In the genomic region with DNA sequence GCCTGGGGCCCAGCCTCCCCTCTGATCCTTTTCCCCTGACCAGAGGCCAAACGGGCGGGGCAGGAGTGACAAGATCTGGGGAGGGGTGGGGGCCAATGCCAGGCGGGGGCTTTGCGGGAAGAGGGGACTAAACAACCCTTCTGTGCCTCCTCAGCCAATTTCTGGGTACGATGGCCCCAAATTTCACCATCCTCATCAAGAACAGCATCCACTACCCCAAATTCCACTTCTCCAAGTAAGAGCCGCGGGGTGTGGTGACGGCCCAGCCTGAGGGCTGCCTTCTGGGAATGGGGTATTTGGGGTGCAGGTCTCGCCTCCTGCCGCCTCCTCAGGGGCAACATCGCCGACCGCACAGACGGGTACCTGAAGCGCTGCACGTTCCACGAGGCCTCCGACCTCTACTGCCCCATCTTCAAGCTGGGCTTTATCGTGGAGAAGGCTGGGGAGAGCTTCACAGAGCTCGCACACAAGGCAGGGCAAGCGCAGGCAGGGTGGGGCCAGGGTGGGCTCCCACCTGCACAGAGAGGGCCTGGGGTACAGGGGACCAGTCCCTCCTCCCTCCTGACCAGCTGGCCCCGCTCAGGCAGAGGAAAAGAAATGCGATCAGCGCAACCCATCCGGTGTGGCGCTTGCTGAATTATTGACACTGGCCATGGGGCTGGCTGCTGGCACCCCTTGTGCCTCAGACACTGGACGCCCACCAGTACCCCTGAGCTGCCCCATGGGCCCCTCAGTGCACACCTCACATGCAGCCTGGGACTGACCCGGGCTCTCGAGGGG, we compare ENCODE assay signal across 21 cellular contexts. TPM values are rescaled to one million over a fixed set of nuclear protein-coding genes. Genes with fewer than 3 reads are reported as not detected.
DNase-seq lines count a peak whose midpoint lies in the region; ATAC-seq, FAIRE-seq and TF ChIP-seq lines count a peak whose summit lies in the region.
"Had no signal": no experiment of that assay in that cellular context is flagged by ENCODE, and none has a peak within 500 bp of the region (broad histone marks: within the 10 kb centered on the region; RNA-seq: fewer than 3 reads in every experiment).

No MANE protein-coding gene starts in this region.

- no peak overlapping the region for H3K27ac ChIP-seq in Panc1 (ENCODE audit: low read length)
- no peak overlapping the region for H3K27ac ChIP-seq in H1 (ENCODE audit: low read depth, low read length)
- H3K27ac ChIP-seq: BLaER1, SK-N-MC had no signal

- TF ChIP-seq POLR2A in H1 (IDR thresholded peaks at IDR 0.05; ENCODE audit: control extremely low read depth in 1 of 2, low read depth in 2 of 2, low read length in 2 of 2), result peak; percentile 8 to 18; a peak in 1 of 3 replicates

- peaks cover 50% of the 10 kb centered on the region for H3K27me3 ChIP-seq in BE2C
- peaks cover 6% of the 10 kb centered on the region; the same call in 1 of the 2 replicates for H3K27me3 ChIP-seq in Panc1 (ENCODE audit: control insufficient read depth, insufficient read depth, low read length)
- H3K27me3 ChIP-seq in H1 (replicated peaks in 1 of 4; ENCODE audit: control insufficient read depth in 3 of 4, extremely low read depth in 1 of 4, insufficient read depth in 3 of 4, low read length in 3 of 4), result peaks cover 28 to 43% (median 36%) of the 10 kb centered on the region in 4 experiments

- H2AFZ ChIP-seq in H1 (ENCODE audit: low read length), result no peak overlapping the region

- TF ChIP-seq RAD21 in H1 (IDR thresholded peaks at IDR 0.05 in 1 of 2, conservative IDR thresholded peaks at IDR 0.05 in 1 of 2; ENCODE audit: low read depth in 2 of 2, low read length in 2 of 2), result no peak

- in situ Hi-C loops in Panc1 (cut with HindIII; ENCODE audit: low pct_unique_long_range_greater_than_20kb, low sequenced_read_pairs), result no loop called here

- H3K4me3 ChIP-seq in BE2C (ENCODE audit: low read depth, low read length), result no peak overlapping the region
- H3K4me3 ChIP-seq in Panc1 (ENCODE audit: low read depth in 2 of 2, low read length in 2 of 2), result no peak overlapping the region
- no peak overlapping the region for H3K4me3 ChIP-seq in H1 (ENCODE audit: extremely low read depth in 1 of 4, insufficient read depth in 2 of 4, low read depth in 3 of 4, low read length in 4 of 4)
- H3K4me3 ChIP-seq: BLaER1, SK-N-MC had no signal

- H3K9ac ChIP-seq in H1 (replicated peaks in 1 of 4; ENCODE audit: extremely low read depth in 1 of 4, low read depth in 3 of 4, low read length in 3 of 4), result no peak overlapping the region
- H3K9ac ChIP-seq: BLaER1 had no signal

- no peak overlapping the region for H2BK20ac ChIP-seq in H1 (ENCODE audit: low read length)

- no peak overlapping the region for H3K56ac ChIP-seq in H1 (replicated peaks; ENCODE audit: insufficient read length, low read depth, low read length)

- H3K4me2 ChIP-seq in H1 (ENCODE audit: insufficient read depth in 1 of 2, low read depth in 2 of 2, low read length in 2 of 2), result no peak overlapping the region
- H3K4me2 ChIP-seq: BLaER1 had no signal

- DNase-seq in NCI-H748 (lab: John Stamatoyannopoulos, UW; ENCODE audit: unreplicated experiment) (peak; percentile 29), NCI-H748 treated with DMSO at 0.1 percent for 48 hours (lab: John Stamatoyannopoulos, UW) (no peak), BE2C (peak; percentile 14), Panc1 (ENCODE audit: low read depth, low spot score) (no peak), H1 (ENCODE audit: low read depth in 1 of 2, low spot score in 2 of 2) (no peak), iPS-NIHi11 (ENCODE audit: low spot score) (no peak), NCI-H1092 treated with DMSO at 0.1 percent for 48 hours (lab: John Stamatoyannopoulos, UW) (no peak)
- DNase-seq: CD4-positive, alpha-beta memory T cell; HFFc6; Karpas-422; NCI-H1048; T-helper 1 cell had no signal

- POLR2A ChIA-PET in Panc1 (lab: Charles Lee), result no interaction called here
- POLR2A ChIA-PET in H1 (lab: Charles Lee; ENCODE audit: partially characterized antibody), result interaction anchor here (0.9 to 3.4 kb wide), 9 partner anchors 10 to 148 kb away, joined by 3 to 26 read pairs (median 5); a partner anchor contains a TSS

- H4K20me1 ChIP-seq in H1 (replicated peaks in 1 of 2; ENCODE audit: control insufficient read depth in 1 of 2, insufficient read depth in 2 of 2, low read length in 2 of 2), result peaks cover 7 to 14% of the 10 kb centered on the region in 2 experiments

- no peak for TF ChIP-seq EP300 in H1 (IDR thresholded peaks at IDR 0.05; ENCODE audit: borderline replicate concordance in 1 of 2, low read depth in 2 of 2, low read length in 2 of 2)

- H2BK5ac ChIP-seq in H1 (ENCODE audit: low read depth, low read length), result no peak overlapping the region

- H3K79me2 ChIP-seq in H1 (ENCODE audit: control insufficient read depth in 1 of 2, insufficient read depth in 2 of 2, low read length in 2 of 2), result no peaks in the 10 kb centered on the region

- CTCF ChIA-PET in Panc1 (lab: Charles Lee) (no interaction called here), H1 (lab: Charles Lee; ENCODE audit: partially characterized antibody) (interaction anchor here (1.5 to 4.6 kb wide), 3 partner anchors 11 to 19 kb away, joined by 6 to 28 read pairs (median 8); no protein-coding TSS in a partner anchor)

- BruUV-seq in Panc1 (replicated peaks; lab: Mats Ljungman, UMichigan), result no TSS peak

- H2BK120ac ChIP-seq in H1 (replicated peaks; ENCODE audit: low read depth, low read length), result no peak overlapping the region

- H3K14ac ChIP-seq in H1 (ENCODE audit: insufficient read length), result no peak overlapping the region

- H3K36me3 ChIP-seq in BE2C (peaks cover 30% of the 10 kb centered on the region), Panc1 (ENCODE audit: control insufficient read depth, insufficient read depth, low read length) (no peaks in the 10 kb centered on the region), H1 (ENCODE audit: control insufficient read depth in 2 of 4, insufficient read depth in 4 of 4, low read length in 3 of 4) (peaks cover 7 to 18% (median 13%) of the 10 kb centered on the region in 4 experiments; a peak in 7 of 8 replicates)

- no peak overlapping the region for H4K5ac ChIP-seq in H1 (ENCODE audit: insufficient read length, low read depth, low read length)

- H2BK15ac ChIP-seq in H1 (ENCODE audit: low read length), result no peak overlapping the region

- H3K23me2 ChIP-seq in H1 (ENCODE audit: low read depth, low read length), result no peaks in the 10 kb centered on the region; the same call in 1 of the 2 replicates

- no peak overlapping the region for H3K23ac ChIP-seq in H1 (ENCODE audit: insufficient read length)

- peak; percentile 16; the same call in 1 of the 2 replicates for ATAC-seq in Panc1
- no peak for ATAC-seq in HG02571 (IDR thresholded peaks at IDR 0.05; ENCODE audit: unreplicated experiment)

- no peak overlapping the region for H3K18ac ChIP-seq in H1 (ENCODE audit: extremely low read depth, low read length)

- H3K4ac ChIP-seq in H1 (replicated peaks; ENCODE audit: insufficient read length, low read depth, low read length), result no peak overlapping the region

- H2AK5ac ChIP-seq in H1 (ENCODE audit: low read depth, low read length), result no peak overlapping the region

- intact Hi-C loops in Panc1 (cut with micrococcal nuclease; ENCODE audit: unreplicated experiment), result no loop called here

- WGBS in H1 (ENCODE audit: extremely low coverage in 1 of 2, insufficient coverage in 1 of 2, insufficient read length in 1 of 2, insufficient replicate concordance in 2 of 2, low coverage in 1 of 2, low lambda C conversion rate in 2 of 2, missing lambda C conversion rate in 1 of 2), 2 experiments, result 77% methylated on average over 26 of the region's 29 CpGs; no CpG with 5 or more reads in 1 of the 2 experiments

- H3K4me1 ChIP-seq in BE2C (peaks cover 19% of the 10 kb centered on the region), Panc1 (ENCODE audit: control insufficient read depth, insufficient read depth, low read length) (peaks cover 10% of the 10 kb centered on the region), H1 (replicated peaks in 1 of 4; ENCODE audit: control insufficient read depth in 3 of 4, insufficient read depth in 4 of 4, low read length in 3 of 4) (peaks cover 0 to 3% (median 0%) of the 10 kb centered on the region in 4 experiments; a peak in 3 of 7 replicates)
- H3K4me1 ChIP-seq: BLaER1 had no signal

- H3K9me3 ChIP-seq in BE2C, result peaks cover 7% of the 10 kb centered on the region
- H3K9me3 ChIP-seq in Panc1 (ENCODE audit: control insufficient read depth, insufficient read depth, low read depth, low read length), result no peaks in the 10 kb centered on the region
- H3K9me3 ChIP-seq in H1 (ENCODE audit: insufficient read depth in 2 of 2, low read depth in 1 of 2, low read length in 1 of 2), result peaks cover 2 to 18% of the 10 kb centered on the region in 2 experiments; a peak in 3 of 4 replicates

- TF ChIP-seq CTCF in BE2C (IDR thresholded peaks at IDR 0.05; ENCODE audit: low read depth, low read length) (no peak), Panc1 (IDR thresholded peaks at IDR 0.05) (no peak), H1 (IDR thresholded peaks at IDR 0.05; ENCODE audit: control extremely low read depth in 1 of 3, insufficient read depth in 1 of 3, low read depth in 1 of 3, low read length in 3 of 3) (no peak)

- no peak overlapping the region for H2BK12ac ChIP-seq in H1 (ENCODE audit: low read depth, low read length)

- no peak for FAIRE-seq in H1 (lab: Jason Lieb, UNC)
- FAIRE-seq: RCC 7860 had no signal

- no peak overlapping the region for H4K91ac ChIP-seq in H1 (replicated peaks; ENCODE audit: insufficient read length, low read length)

- no peaks in the 10 kb centered on the region for H3K79me1 ChIP-seq in H1 (ENCODE audit: low read depth, low read length)

- no peak overlapping the region; the same call in 1 of the 2 replicates for H4K8ac ChIP-seq in H1 (ENCODE audit: extremely low read depth, insufficient read depth, low read length)

RNA-seq across cellular contexts. Expression of a gene that starts 1.7 kb away (rescaled TPM):
- 0.32 TPM for polyA plus RNA-seq in BE2C (2012; ENCODE audit: insufficient read depth, insufficient read length, low read depth)
- total RNA-seq in Panc1 (2021; ENCODE audit: unreplicated experiment), result 1.2 TPM
- 0.75 TPM for polyA plus RNA-seq in Panc1 (2012; ENCODE audit: insufficient read length)
- total RNA-seq in H1 (2021; fragmentation: NEBNext Ultra II Directional; extraction: Animal tissue kit (Norgen Biotek cat#: 25700)), result 0.84 and 1.5 TPM in 2 replicates
- polyA plus RNA-seq in H1 (2011; rRNA removed), result 2.2 and 6.3 TPM in 2 replicates
- polyA plus RNA-seq in H1 (2011; cell fraction: cytosol; rRNA removed), result 4.0 TPM
- polyA plus RNA-seq in H1 (2011; cell fraction: nucleus; rRNA removed), result 40.4 TPM
- 2.0 to 3.0 TPM (median 2.5 TPM) in 4 replicates for polyA plus RNA-seq in H1 (2012, experiment 1 of 2)
- polyA plus RNA-seq in H1 (2012, experiment 2 of 2), result 1.5 TPM
- polyA plus RNA-seq in H1 (2013, experiment 1 of 2), result 1.9 TPM
- 1.7 TPM for polyA plus RNA-seq in H1 (2013, experiment 2 of 2)
- polyA minus RNA-seq in H1 (2011; rRNA and poly(A)+ RNA removed), result 0.50 and 0.54 TPM in 2 replicates
- polyA minus RNA-seq in H1 (2011; cell fraction: cytosol; rRNA and poly(A)+ RNA removed), result 0.59 TPM
- 2.2 TPM for polyA minus RNA-seq in H1 (2011; cell fraction: nucleus; rRNA and poly(A)+ RNA removed)
- total RNA-seq: A172; CD4-positive, alpha-beta memory T cell; H4; HFFc6; HT-29; MCF 10A; NCI-H460 had no signal
- polyA plus RNA-seq: CD4-positive, alpha-beta memory T cell had no signal

RNA-seq across cellular contexts. Expression of a gene that starts 9.9 kb away (rescaled TPM):
- not detected for polyA plus RNA-seq in BE2C (2012; ENCODE audit: insufficient read depth, insufficient read length, low read depth)
- total RNA-seq in Panc1 (2021; ENCODE audit: unreplicated experiment), result not detected
- polyA plus RNA-seq in Panc1 (2012; ENCODE audit: insufficient read length), result not detected
- not detected in 2 replicates for total RNA-seq in H1 (2021; fragmentation: NEBNext Ultra II Directional; extraction: Animal tissue kit (Norgen Biotek cat#: 25700))
- polyA plus RNA-seq in H1 (2011; rRNA removed), result 0.42 TPM in 1 of 2 replicates, not detected in the other
- 0.18 TPM for polyA plus RNA-seq in H1 (2011; cell fraction: cytosol; rRNA removed)
- 1.6 TPM for polyA plus RNA-seq in H1 (2011; cell fraction: nucleus; rRNA removed)
- polyA plus RNA-seq in H1 (2012, experiment 1 of 2), result not detected in 4 replicates
- polyA plus RNA-seq in H1 (2012, experiment 2 of 2), result not detected
- not detected for polyA plus RNA-seq in H1 (2013, experiment 1 of 2)
- 0.09 TPM for polyA plus RNA-seq in H1 (2013, experiment 2 of 2)
- not detected in 2 replicates for polyA minus RNA-seq in H1 (2011; rRNA and poly(A)+ RNA removed)
- not detected for polyA minus RNA-seq in H1 (2011; cell fraction: cytosol; rRNA and poly(A)+ RNA removed)
- not detected for polyA minus RNA-seq in H1 (2011; cell fraction: nucleus; rRNA and poly(A)+ RNA removed)
- total RNA-seq: CD4-positive, alpha-beta memory T cell; H4; HT-29; MCF 10A; NCI-H460 had no signal
- polyA plus RNA-seq: CD4-positive, alpha-beta memory T cell had no signal

Comparison
In these comparisons a context has a peak if more than half of its experiments do, and no peak if none do; other contexts are left out.
1. DNase-seq: peak in NCI-H748 (single experiment) and BE2C (single experiment); none in NCI-H748 treated with DMSO at 0.1 percent for 48 hours (single experiment), Panc1 (single experiment), H1 (0 of 2), iPS-NIHi11 (single experiment) and NCI-H1092 treated with DMSO at 0.1 percent for 48 hours (single experiment).